ENCODE assay signal across 8 cellular contexts in the genomic region with DNA sequence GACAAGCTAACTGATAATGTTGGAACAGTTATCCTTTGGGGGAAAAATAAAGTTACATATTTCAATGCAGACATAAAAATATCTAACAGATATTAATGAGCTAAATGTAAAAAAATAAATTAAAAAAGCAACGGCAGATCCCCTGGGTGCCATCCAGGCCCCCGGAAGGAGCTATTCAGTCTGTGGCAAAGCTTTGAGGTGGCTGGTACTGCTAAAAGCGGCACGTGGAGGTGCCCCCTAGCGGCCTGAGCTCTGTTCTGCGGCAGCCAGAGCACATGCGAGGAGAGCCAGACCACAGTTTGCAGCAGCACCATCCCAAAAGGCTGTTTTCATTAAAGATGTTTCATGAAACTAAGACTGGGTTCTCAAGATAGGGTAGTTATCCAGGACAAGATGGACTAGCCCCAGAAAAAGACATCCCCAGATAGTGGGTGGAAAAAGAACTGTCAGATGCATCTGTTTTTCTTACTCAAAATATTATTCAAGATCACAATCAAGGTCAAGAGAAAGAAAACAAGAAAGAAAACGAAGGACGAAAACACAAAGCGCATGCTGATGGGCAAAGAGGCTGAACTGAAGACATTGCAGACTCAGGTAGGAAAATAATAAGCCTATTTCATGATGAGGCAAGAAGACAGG. TPM values are rescaled to one million over a fixed set of nuclear protein-coding genes. Genes with fewer than 3 reads are reported as not detected.
DNase-seq lines count a peak whose midpoint lies in the region; ATAC-seq, FAIRE-seq and TF ChIP-seq lines count a peak whose summit lies in the region.

No MANE protein-coding gene starts in this region.

- no peaks in the 10 kb centered on the region for H3K9me3 Mint-ChIP-seq in naive thymus-derived CD4-positive, alpha-beta T cell
- no peaks in the 10 kb centered on the region for H3K9me3 Mint-ChIP-seq in stimulated activated effector memory CD8-positive, alpha-beta T cell treated with anti-CD3 and anti-CD28 coated beads, Interleukin-12 subunit alpha, Interleukin-12 subunit beta, amount 100 ng/mL, for 72 hours

- H2AFZ ChIP-seq in OCI-LY3 (ENCODE audit: low read depth, low read length): peak overlapping the region; percentile 2; the same call in 1 of the 2 replicates

- POLR2A ChIA-PET in naive thymus-derived CD4-positive, alpha-beta T cell (lab: Charles Lee): interaction anchor here (0.6 to 1.9 kb wide), 2 partner anchors 19 to 63 kb away, joined by 5 to 9 read pairs; partner anchors contain the start of gene AP3S2

- H3K4me3 ChIP-seq in BE2C (ENCODE audit: low read depth, low read length): no peak overlapping the region
- no peak overlapping the region for H3K4me3 ChIP-seq in OCI-LY3 (ENCODE audit: low read length)
- H3K4me3 ChIP-seq in epithelial cell of esophagus (ENCODE audit: low read length): no peak overlapping the region
- no peak overlapping the region for H3K4me3 ChIP-seq in naive thymus-derived CD4-positive, alpha-beta T cell (ENCODE audit: low read length)

- FAIRE-seq in GM19239 (lab: Jason Lieb, UNC): peak; percentile 85

- H3K36me3 ChIP-seq in BE2C: peaks cover 15% of the 10 kb centered on the region
- H3K36me3 ChIP-seq in OCI-LY3 (replicated peaks; ENCODE audit: low read depth, low read length): peaks cover 27% of the 10 kb centered on the region
- H3K36me3 ChIP-seq in naive thymus-derived CD4-positive, alpha-beta T cell (ENCODE audit: control insufficient read depth in 2 of 3, insufficient read depth in 3 of 3, low read length in 3 of 3): peaks cover 0 to 24% (median 5%) of the 10 kb centered on the region in 3 experiments

- peak overlapping the region in 1 of 10 donors; percentile 21 for H3K4me3 Mint-ChIP-seq in naive thymus-derived CD4-positive, alpha-beta T cell
- no peak overlapping the region for H3K4me3 Mint-ChIP-seq in stimulated activated effector memory CD8-positive, alpha-beta T cell treated with anti-CD3 and anti-CD28 coated beads, Interleukin-12 subunit alpha, Interleukin-12 subunit beta, amount 100 ng/mL, for 72 hours

- peak; percentile 99 for ATAC-seq in naive thymus-derived CD4-positive, alpha-beta T cell
- ATAC-seq in stimulated activated effector memory CD8-positive, alpha-beta T cell treated with anti-CD3 and anti-CD28 coated beads, Interleukin-12 subunit alpha, Interleukin-12 subunit beta, amount 100 ng/mL, for 72 hours: peak; percentile 98

- H3K4me2 ChIP-seq in OCI-LY3 (ENCODE audit: low read length): peak overlapping the region; percentile 10

- TF ChIP-seq CTCF in BE2C (IDR thresholded peaks at IDR 0.05; ENCODE audit: low read depth, low read length) (peak; percentile 98), OCI-LY3 (IDR thresholded peaks at IDR 0.05; ENCODE audit: low read depth, low read length) (peak; percentile 98), epithelial cell of esophagus (IDR thresholded peaks at IDR 0.05; ENCODE audit: insufficient read depth, low read depth, low read length, missing control alignments) (peak; percentile 95)

- intact Hi-C loops in naive thymus-derived CD4-positive, alpha-beta T cell (cut with micrococcal nuclease): loop anchor here (1.0 kb wide), 4 partner anchors 19 to 196 kb away; no protein-coding TSS in a partner anchor

- peaks cover 4 to 36% (median 13%) of the 10 kb centered on the region in 5 donors for H3K36me3 Mint-ChIP-seq in naive thymus-derived CD4-positive, alpha-beta T cell
- peaks cover 36% of the 10 kb centered on the region for H3K36me3 Mint-ChIP-seq in stimulated activated effector memory CD8-positive, alpha-beta T cell treated with anti-CD3 and anti-CD28 coated beads, Interleukin-12 subunit alpha, Interleukin-12 subunit beta, amount 100 ng/mL, for 72 hours

- no peaks in the 10 kb centered on the region for H3K79me2 ChIP-seq in OCI-LY3 (ENCODE audit: low read length)

- H3K27me3 ChIP-seq in BE2C (no peaks in the 10 kb centered on the region), OCI-LY3 (ENCODE audit: low read depth, low read length) (no peaks in the 10 kb centered on the region)
- no peaks in the 10 kb centered on the region for H3K27me3 ChIP-seq in naive thymus-derived CD4-positive, alpha-beta T cell (ENCODE audit: control insufficient read depth in 2 of 2, insufficient read depth in 2 of 2, low read length in 2 of 2)

- H4K20me1 ChIP-seq in OCI-LY3 (ENCODE audit: insufficient read depth, low read length): no peaks in the 10 kb centered on the region

- peaks cover 0 to 7% (median 5%) of the 10 kb centered on the region in 7 donors for H3K4me1 Mint-ChIP-seq in naive thymus-derived CD4-positive, alpha-beta T cell
- no peaks in the 10 kb centered on the region for H3K4me1 Mint-ChIP-seq in stimulated activated effector memory CD8-positive, alpha-beta T cell treated with anti-CD3 and anti-CD28 coated beads, Interleukin-12 subunit alpha, Interleukin-12 subunit beta, amount 100 ng/mL, for 72 hours

- H3K27ac ChIP-seq in OCI-LY3 (ENCODE audit: low read length): no peak overlapping the region
- no peak overlapping the region for H3K27ac ChIP-seq in naive thymus-derived CD4-positive, alpha-beta T cell (ENCODE audit: low read depth, low read length)

- DNase-seq in BE2C: peak; percentile 88
- peak; percentile 81 for DNase-seq in GM19239 (ENCODE audit: insufficient read length, low spot score)
- peak; percentile 75 for DNase-seq in HT1080 (ENCODE audit: low read depth)
- peak; percentile 91 for DNase-seq in activated CD8-positive, alpha-beta memory T cell treated with anti-CD3 and anti-CD28 coated beads, Interleukin-2, amount 50 U/mL, for 48 hours
- peak; percentile 76 for DNase-seq in epithelial cell of esophagus (ENCODE audit: low read depth)
- peak; percentile 58 to 80 (median 74) for DNase-seq in naive thymus-derived CD4-positive, alpha-beta T cell
- peak; percentile 73 to 88 for DNase-seq in stimulated activated effector memory CD8-positive, alpha-beta T cell treated with anti-CD3 and anti-CD28 coated beads, Interleukin-12 subunit alpha, Interleukin-12 subunit beta, amount 100 ng/mL, for 72 hours (ENCODE audit: low spot score in 2 of 2)

- CTCF ChIA-PET in naive thymus-derived CD4-positive, alpha-beta T cell (lab: Charles Lee): interaction anchor here (0.6 to 1.6 kb wide), 19 partner anchors 9 to 1174 kb away, joined by 3 to 17 read pairs (median 4); no protein-coding TSS in a partner anchor

- peak overlapping the region in 4 of 9 donors; percentile 34 to 77 (median 48) for H3K27ac Mint-ChIP-seq in naive thymus-derived CD4-positive, alpha-beta T cell
- H3K27ac Mint-ChIP-seq in stimulated activated effector memory CD8-positive, alpha-beta T cell treated with anti-CD3 and anti-CD28 coated beads, Interleukin-12 subunit alpha, Interleukin-12 subunit beta, amount 100 ng/mL, for 72 hours: no peak overlapping the region

- no peaks in the 10 kb centered on the region for H3K27me3 Mint-ChIP-seq in naive thymus-derived CD4-positive, alpha-beta T cell

- H3K9me3 ChIP-seq in BE2C (no peaks in the 10 kb centered on the region), OCI-LY3 (ENCODE audit: insufficient read depth, low read length) (no peaks in the 10 kb centered on the region)
- no peaks in the 10 kb centered on the region for H3K9me3 ChIP-seq in naive thymus-derived CD4-positive, alpha-beta T cell (ENCODE audit: control insufficient read depth in 2 of 3, low read length in 3 of 3)

- H3K4me1 ChIP-seq in BE2C (no peaks in the 10 kb centered on the region), OCI-LY3 (ENCODE audit: low read length) (peaks cover 16% of the 10 kb centered on the region)
- no peaks in the 10 kb centered on the region for H3K4me1 ChIP-seq in naive thymus-derived CD4-positive, alpha-beta T cell (ENCODE audit: control insufficient read depth in 2 of 2, insufficient read depth in 2 of 2, low read length in 2 of 2)

- H3K9ac ChIP-seq in OCI-LY3 (ENCODE audit: low read length): peak overlapping the region; percentile 18

RNA-seq across cellular contexts. Expression of gene AP3S2, which starts 18.7 kb away (rescaled TPM):
- 35.1 TPM for polyA plus RNA-seq in BE2C (2012; ENCODE audit: insufficient read depth, insufficient read length, low read depth)
- 21.1 and 25.4 TPM in 2 replicates for total RNA-seq in HT1080 (2014; rRNA removed; shearing (Covaris generic))
- polyA plus RNA-seq in HT1080 (2015; cell fraction: cytosol; rRNA removed): 36.0 and 36.3 TPM in 2 replicates
- 21.6 and 28.6 TPM in 2 replicates for polyA plus RNA-seq in HT1080 (2015; cell fraction: nucleus; rRNA removed)
- total RNA-seq in naive thymus-derived CD4-positive, alpha-beta T cell: 10 to 100 TPM; 24.3 to 31.7 (median 28.4) TPM
- polyA plus RNA-seq in naive thymus-derived CD4-positive, alpha-beta T cell: 10 to 100 TPM; 29.8 to 32.8 TPM

RNA-seq across cellular contexts. Expression of gene ARPIN, which starts 37.7 kb away (rescaled TPM):
- 3.1 TPM for polyA plus RNA-seq in BE2C (2012; ENCODE audit: insufficient read depth, insufficient read length, low read depth)
- 3.0 and 3.1 TPM in 2 replicates for total RNA-seq in HT1080 (2014; rRNA removed; shearing (Covaris generic))
- 4.0 and 4.6 TPM in 2 replicates for polyA plus RNA-seq in HT1080 (2015; cell fraction: cytosol; rRNA removed)
- 4.5 and 5.0 TPM in 2 replicates for polyA plus RNA-seq in HT1080 (2015; cell fraction: nucleus; rRNA removed)
- total RNA-seq in naive thymus-derived CD4-positive, alpha-beta T cell: 1 to 10 TPM in 1 of 5 experiments, under 1 TPM in 3, not detected in 1; 0.08 to 1.1 (median 0.31) TPM
- not detected for polyA plus RNA-seq in naive thymus-derived CD4-positive, alpha-beta T cell
